20 cellular contexts compared by ENCODE assay signal in genomic region chr7:137130751-137131158, GRCh38.
DNase-seq lines count a peak whose midpoint lies in the region; ATAC-seq and TF ChIP-seq lines count a peak whose summit lies in the region.
"Had no signal": no experiment of that assay in that cellular context is flagged by ENCODE, and none has a peak within 500 bp of the region (broad histone marks: within the 10 kb centered on the region; RNA-seq: fewer than 3 reads in every experiment).

No MANE protein-coding gene starts in this region.

- peak; percentile 42 for DNase-seq in AG10803 (ENCODE audit: low read depth)
- peak; percentile 21 for DNase-seq in LHCN-M2 (ENCODE audit: low read depth)
- peak; percentile 27 for DNase-seq in brain microvascular endothelial cell
- peak in 1 of 2 donors; percentile 32 for DNase-seq in left lung
- no peak for DNase-seq in activated effector memory CD4-positive, alpha-beta T cell treated with anti-CD3 and anti-CD28 coated beads, Interleukin-2, amount 50 U/mL, for 16 hours
- DNase-seq in NOMO-1 (lab: John Stamatoyannopoulos, UW; ENCODE audit: unreplicated experiment in 2 of 2), result no peak
- DNase-seq: activated B cell treated with CpG ODN at 0.5 μM for 24 hours; activated naive CD4-positive, alpha-beta T cell; central memory CD4-positive, alpha-beta T cell; DMS79 treated with DMSO at 0.1 percent for 48 hours; effector memory CD8-positive, alpha-beta T cell; Karpas-422; NCI-H146; NCI-H524; nucleus accumbens; stimulated activated CD4-positive, alpha-beta T cell treated with anti-CD3 and anti-CD28 coated beads, Interleukin-4, amount 100 ng/mL, for 24 hours; T-cell had no signal

- peaks cover 0 to 7% of the 10 kb centered on the region in 2 donors for H3K9me3 ChIP-seq in left lung
- H3K9me3 ChIP-seq: tibial nerve had no signal

- no peaks in the 10 kb centered on the region for H3K36me3 ChIP-seq in brain microvascular endothelial cell (replicated peaks)
- no peaks in the 10 kb centered on the region for H3K36me3 ChIP-seq in left lung
- H3K36me3 ChIP-seq: tibial nerve had no signal

- TF ChIP-seq CTCF in AG10803 (conservative IDR thresholded peaks at IDR 0.05; ENCODE audit: low read length) (no peak), brain microvascular endothelial cell (IDR thresholded peaks at IDR 0.05; ENCODE audit: low read depth, low read length, missing control alignments) (no peak), left lung (IDR thresholded peaks at IDR 0.05) (no peak)

- peak; percentile 93 for ATAC-seq in left lung
- ATAC-seq in GM18520 (IDR thresholded peaks at IDR 0.05; ENCODE audit: unreplicated experiment), result no peak
- ATAC-seq in HG02870 (IDR thresholded peaks at IDR 0.05; ENCODE audit: unreplicated experiment), result no peak
- ATAC-seq: effector memory CD8-positive, alpha-beta T cell; T-cell had no signal

- no peaks in the 10 kb centered on the region for H3K4me1 ChIP-seq in left lung
- H3K4me1 ChIP-seq: tibial nerve had no signal

- intact Hi-C loops in left lung (cut with DNase I), result no loop called here

- in situ Hi-C loops in brain microvascular endothelial cell (cut with HindIII; ENCODE audit: low pct_ligation_motif_present, low sequenced_read_pairs), result no loop called here

- H3K27me3 ChIP-seq in brain microvascular endothelial cell (replicated peaks) (no peaks in the 10 kb centered on the region), left lung (no peaks in the 10 kb centered on the region)
- H3K27me3 ChIP-seq: tibial nerve had no signal

- H3K27ac ChIP-seq in brain microvascular endothelial cell (no peak overlapping the region), left lung (no peak overlapping the region)
- H3K27ac ChIP-seq: tibial nerve had no signal

- no peak overlapping the region for H3K4me3 ChIP-seq in AG10803 (ENCODE audit: low read length)
- H3K4me3 ChIP-seq in brain microvascular endothelial cell (ENCODE audit: low read depth, low read length), result no peak overlapping the region
- no peak overlapping the region for H3K4me3 ChIP-seq in left lung
- H3K4me3 ChIP-seq: tibial nerve had no signal

Comparison
In these comparisons a context has a peak if more than half of its experiments do, and no peak if none do; other contexts are left out.
1. DNase-seq: peak in AG10803 (single experiment), LHCN-M2 (single experiment) and brain microvascular endothelial cell (single experiment); none in activated effector memory CD4-positive, alpha-beta T cell treated with anti-CD3 and anti-CD28 coated beads, Interleukin-2, amount 50 U/mL, for 16 hours (single experiment) and NOMO-1 (0 of 2).